Comparison of ENCODE assay signal across 11 cellular contexts in genomic region chr4:97845758-97846157, GRCh38.
DNase-seq lines count a peak whose midpoint lies in the region; FAIRE-seq and TF ChIP-seq lines count a peak whose summit lies in the region.
"Had no signal": no experiment of that assay in that cellular context is flagged by ENCODE, and none has a peak within 500 bp of the region (broad histone marks: within the 10 kb centered on the region; RNA-seq: fewer than 3 reads in every experiment).

No MANE protein-coding gene starts in this region.

- no peak overlapping the region for H3K4ac ChIP-seq in H1 (replicated peaks; ENCODE audit: insufficient read length, low read depth, low read length)

- H3K56ac ChIP-seq in H1 (replicated peaks; ENCODE audit: insufficient read length, low read depth, low read length) = no peak overlapping the region

- no peak overlapping the region for H2BK12ac ChIP-seq in H1 (ENCODE audit: low read depth, low read length)

- H4K5ac ChIP-seq in H1 (ENCODE audit: insufficient read length, low read depth, low read length) = no peak overlapping the region

- no peak overlapping the region for H3K14ac ChIP-seq in H1 (ENCODE audit: insufficient read length)

- DNase-seq in HAP-1 (ENCODE audit: low spot score in 2 of 2) (peak; percentile 31 to 89), H1 (ENCODE audit: low read depth in 1 of 2, low spot score in 2 of 2) (no peak), ecto neural progenitor cell (ENCODE audit: low spot score) (no peak), globus pallidus (ENCODE audit: low spot score) (no peak)
- DNase-seq in activated T-cell treated with anti-CD3 and anti-CD28 coated beads, Interleukin-2, amount 50 U/mL, for 48 hours = no peak
- DNase-seq: AML-193; Caco-2; CD8-positive, alpha-beta memory T cell had no signal

- TF ChIP-seq CTCF in H1 (IDR thresholded peaks at IDR 0.05; ENCODE audit: control extremely low read depth in 1 of 3, insufficient read depth in 1 of 3, low read depth in 1 of 3, low read length in 3 of 3) = no peak

- no peak for TF ChIP-seq POLR2A in H1 (IDR thresholded peaks at IDR 0.05; ENCODE audit: control extremely low read depth in 1 of 2, low read depth in 2 of 2, low read length in 2 of 2)

- H4K8ac ChIP-seq in H1 (ENCODE audit: extremely low read depth, insufficient read depth, low read length) = no peak overlapping the region

- H2AK5ac ChIP-seq in H1 (ENCODE audit: low read depth, low read length) = no peak overlapping the region

- in situ Hi-C loops in HAP-1 (cut with MboI; ENCODE audit: low sequenced_read_pairs) = no loop called here

- H3K79me2 ChIP-seq in H1 (ENCODE audit: control insufficient read depth in 1 of 2, insufficient read depth in 2 of 2, low read length in 2 of 2) = no peaks in the 10 kb centered on the region

- no peak for TF ChIP-seq RAD21 in H1 (IDR thresholded peaks at IDR 0.05 in 1 of 2, conservative IDR thresholded peaks at IDR 0.05 in 1 of 2; ENCODE audit: low read depth in 2 of 2, low read length in 2 of 2)

- H3K27me3 ChIP-seq in HAP-1 (ENCODE audit: low read depth) = no peaks in the 10 kb centered on the region
- H3K27me3 ChIP-seq in H1 (replicated peaks in 1 of 4; ENCODE audit: control insufficient read depth in 3 of 4, extremely low read depth in 1 of 4, insufficient read depth in 3 of 4, low read length in 3 of 4) = no peaks in the 10 kb centered on the region
- H3K27me3 ChIP-seq in iPS-20b (ENCODE audit: insufficient read depth, low read length) = no peaks in the 10 kb centered on the region
- H3K27me3 ChIP-seq: BLaER1 had no signal

- H2AFZ ChIP-seq in H1 (ENCODE audit: low read length) = no peak overlapping the region

- no peak overlapping the region for H4K91ac ChIP-seq in H1 (replicated peaks; ENCODE audit: insufficient read length, low read length)

- H3K9me3 ChIP-seq in HAP-1 (no peaks in the 10 kb centered on the region), H1 (ENCODE audit: insufficient read depth in 2 of 2, low read depth in 1 of 2, low read length in 1 of 2) (no peaks in the 10 kb centered on the region), iPS-20b (ENCODE audit: insufficient read depth, low read depth, low read length) (no peaks in the 10 kb centered on the region)
- H3K9me3 ChIP-seq: BLaER1, Caco-2 had no signal

- H3K9ac ChIP-seq in H1 (replicated peaks in 1 of 4; ENCODE audit: extremely low read depth in 1 of 4, low read depth in 3 of 4, low read length in 3 of 4) (no peak overlapping the region), iPS-20b (ENCODE audit: low read depth, low read length) (no peak overlapping the region)
- H3K9ac ChIP-seq: BLaER1 had no signal

- no peak overlapping the region for H3K4me3 ChIP-seq in HAP-1
- no peak overlapping the region for H3K4me3 ChIP-seq in H1 (ENCODE audit: extremely low read depth in 1 of 4, insufficient read depth in 2 of 4, low read depth in 3 of 4, low read length in 4 of 4)
- no peak overlapping the region for H3K4me3 ChIP-seq in iPS-20b (ENCODE audit: low read length)
- H3K4me3 ChIP-seq: BLaER1 had no signal

- no peak for TF ChIP-seq EP300 in H1 (IDR thresholded peaks at IDR 0.05; ENCODE audit: borderline replicate concordance in 1 of 2, low read depth in 2 of 2, low read length in 2 of 2)

- H3K4me1 ChIP-seq in HAP-1 (peaks cover 18% of the 10 kb centered on the region), H1 (replicated peaks in 1 of 4; ENCODE audit: control insufficient read depth in 3 of 4, insufficient read depth in 4 of 4, low read length in 3 of 4) (peaks cover 0 to 4% (median 0%) of the 10 kb centered on the region in 4 experiments; a peak in 1 of 7 replicates), iPS-20b (ENCODE audit: insufficient read depth, low read length) (peaks cover 9% of the 10 kb centered on the region; the same call in 1 of the 2 replicates)
- H3K4me1 ChIP-seq: BLaER1, Caco-2 had no signal

- H3K36me3 ChIP-seq in HAP-1 (replicated peaks) (no peaks in the 10 kb centered on the region), H1 (ENCODE audit: control insufficient read depth in 2 of 4, insufficient read depth in 4 of 4, low read length in 3 of 4) (no peaks in the 10 kb centered on the region), iPS-20b (ENCODE audit: insufficient read depth, low read depth, low read length) (no peaks in the 10 kb centered on the region)
- H3K36me3 ChIP-seq: BLaER1 had no signal

- no peaks in the 10 kb centered on the region for H4K20me1 ChIP-seq in H1 (replicated peaks in 1 of 2; ENCODE audit: control insufficient read depth in 1 of 2, insufficient read depth in 2 of 2, low read length in 2 of 2)
- H4K20me1 ChIP-seq: BLaER1 had no signal

- H3K23me2 ChIP-seq in H1 (ENCODE audit: low read depth, low read length) = no peaks in the 10 kb centered on the region

- no peak overlapping the region for H2BK120ac ChIP-seq in H1 (replicated peaks; ENCODE audit: low read depth, low read length)

- no peak overlapping the region for H2BK15ac ChIP-seq in H1 (ENCODE audit: low read length)

- H3K18ac ChIP-seq in H1 (ENCODE audit: extremely low read depth, low read length) = no peak overlapping the region

- H3K27ac ChIP-seq in H1 (ENCODE audit: low read depth, low read length) (no peak overlapping the region), iPS-20b (ENCODE audit: low read length) (peak overlapping the region; percentile 22)
- H3K27ac ChIP-seq: BLaER1 had no signal

- H3K4me2 ChIP-seq in H1 (ENCODE audit: insufficient read depth in 1 of 2, low read depth in 2 of 2, low read length in 2 of 2) = no peak overlapping the region
- H3K4me2 ChIP-seq: BLaER1 had no signal

- POLR2A ChIA-PET in H1 (lab: Charles Lee; ENCODE audit: partially characterized antibody) = no interaction called here

- H3K79me1 ChIP-seq in H1 (ENCODE audit: low read depth, low read length) = no peaks in the 10 kb centered on the region

- no peak overlapping the region for H3K23ac ChIP-seq in H1 (ENCODE audit: insufficient read length)

- no peak for FAIRE-seq in H1 (lab: Jason Lieb, UNC)
- FAIRE-seq: H54 had no signal

- CTCF ChIA-PET in H1 (lab: Charles Lee; ENCODE audit: partially characterized antibody) = no interaction called here

- no peak overlapping the region for H2BK5ac ChIP-seq in H1 (ENCODE audit: low read depth, low read length)

- no peak overlapping the region for H2BK20ac ChIP-seq in H1 (ENCODE audit: low read length)

TF ChIP-seq in H1, 55 proteins besides CTCF, POLR2A, EP300 and RAD21 (continues in another document):
- no peak for TF ChIP-seq SAP30 (IDR thresholded peaks at IDR 0.05; ENCODE audit: insufficient read depth, insufficient replicate concordance, low read length)

Comparison
In these comparisons a context has a peak if more than half of its experiments do, and no peak if none do; other contexts are left out.
1. DNase-seq: peak in HAP-1 (2 of 2); none in H1 (0 of 2), ecto neural progenitor cell (single experiment), globus pallidus (single experiment) and activated T-cell treated with anti-CD3 and anti-CD28 coated beads, Interleukin-2, amount 50 U/mL, for 48 hours (0 of 2).